Comparison of ENCODE assay signal across 14 cellular contexts in the genomic region with DNA sequence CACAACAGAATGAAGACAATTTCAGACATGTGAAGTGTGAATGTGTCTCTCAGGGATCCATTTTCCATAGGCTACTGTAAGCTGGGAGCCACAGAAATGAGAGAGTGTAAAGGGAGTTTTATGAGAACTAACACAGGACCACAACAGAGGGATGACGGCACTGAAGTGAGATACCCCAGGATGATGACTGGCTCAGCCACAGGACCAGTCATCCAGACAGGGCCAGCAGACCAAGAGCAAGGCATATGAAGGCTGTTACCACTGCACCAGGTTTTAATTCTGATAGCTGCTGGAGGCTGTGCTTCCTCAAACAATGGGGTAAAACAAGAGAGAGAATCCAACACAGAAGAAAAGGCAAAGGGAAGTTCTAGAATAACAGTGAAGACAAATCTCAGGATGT.
A peak's percentile ranks its signal among the peaks of the same experiment; 100 is the strongest.
DNase-seq lines count a peak whose midpoint lies in the region; ATAC-seq and TF ChIP-seq lines count a peak whose summit lies in the region.
"Had no signal": no experiment of that assay in that cellular context is flagged by ENCODE, and none has a peak within 500 bp of the region (broad histone marks: within the 10 kb centered on the region; RNA-seq: fewer than 3 reads in every experiment).

No MANE protein-coding gene starts in this region.

- no peaks in the 10 kb centered on the region for H3K27me3 Mint-ChIP-seq in CD4-positive, alpha-beta T cell
- peaks cover 0 to 6% (median 0%) of the 10 kb centered on the region in 3 donors for H3K27me3 Mint-ChIP-seq in immature natural killer cell (ENCODE audit: low read depth in 3 of 3)

- intact Hi-C loops in CD4-positive, alpha-beta T cell (cut with DNase I, micrococcal nuclease), result no loop called here

- peaks cover 34% of the 10 kb centered on the region for H3K36me3 Mint-ChIP-seq in CD4-positive, alpha-beta T cell (ENCODE audit: low read depth)
- peaks cover 4 to 13% (median 8%) of the 10 kb centered on the region in 3 donors for H3K36me3 Mint-ChIP-seq in immature natural killer cell

- H3K27me3 ChIP-seq in CD4-positive, alpha-beta T cell (ENCODE audit: control insufficient read depth, insufficient read depth, low read length), result no peaks in the 10 kb centered on the region
- H3K27me3 ChIP-seq: brain microvascular endothelial cell, MG63, tibial nerve had no signal

- no peaks in the 10 kb centered on the region for H3K9me3 ChIP-seq in CD4-positive, alpha-beta T cell (ENCODE audit: control insufficient read depth, low read length)
- H3K9me3 ChIP-seq: MG63 had no signal

- POLR2A ChIA-PET in CD4-positive, alpha-beta T cell (lab: Charles Lee), result interaction anchor here (0.8 to 2.6 kb wide), 8 partner anchors 8 to 96 kb away, joined by 3 to 16 read pairs (median 4); a partner anchor contains a TSS

- peak overlapping the region; percentile 66 for H3K27ac Mint-ChIP-seq in CD4-positive, alpha-beta T cell
- H3K27ac Mint-ChIP-seq in immature natural killer cell, result peak overlapping the region in 4 of 6 donors; percentile 5 to 62 (median 44)

- DNase-seq in CD4-positive, alpha-beta T cell, result peak in 2 of 10 experiments; percentile 12 to 31
- peak; percentile 34 for DNase-seq in activated CD4-positive, alpha-beta T cell treated with anti-CD3 and anti-CD28 coated beads, Interleukin-2, amount 50 U/mL, for 1 hour
- DNase-seq in immature natural killer cell, result no peak
- DNase-seq in NCI-H2081 (lab: John Stamatoyannopoulos, UW), result no peak
- no peak for DNase-seq in LoVo (ENCODE audit: low spot score)
- DNase-seq in NCI-H1694 (lab: John Stamatoyannopoulos, UW), result no peak
- DNase-seq in NCI-H2171 treated with DMSO at 0.1 percent for 48 hours (lab: John Stamatoyannopoulos, UW), result no peak
- DNase-seq: brain microvascular endothelial cell, Calu3, islet precursor cell, MG63 had no signal

- no peak for TF ChIP-seq CTCF in CD4-positive, alpha-beta T cell (IDR thresholded peaks at IDR 0.05)

- H3K27ac ChIP-seq in CD4-positive, alpha-beta T cell (ENCODE audit: low read depth, low read length), result peak overlapping the region; percentile 13
- H3K27ac ChIP-seq: brain microvascular endothelial cell, VCaP had no signal

- CTCF ChIA-PET in CD4-positive, alpha-beta T cell (lab: Charles Lee), result interaction anchor here (0.9 to 1.6 kb wide), 3 partner anchors 11 to 93 kb away, joined by 4 to 6 read pairs (median 4); no protein-coding TSS in a partner anchor

- ATAC-seq in CD4-positive, alpha-beta T cell (ENCODE audit: poor library complexity), result peak; percentile 61
- peak; percentile 56 for ATAC-seq in GM21447 (IDR thresholded peaks at IDR 0.05; ENCODE audit: unreplicated experiment)

- peaks cover 78% of the 10 kb centered on the region for H3K4me1 Mint-ChIP-seq in CD4-positive, alpha-beta T cell (ENCODE audit: low read depth)
- H3K4me1 Mint-ChIP-seq in immature natural killer cell, result peaks cover 51 to 66% of the 10 kb centered on the region in 2 donors

- H3K9me3 Mint-ChIP-seq in CD4-positive, alpha-beta T cell, result no peaks in the 10 kb centered on the region
- H3K9me3 Mint-ChIP-seq in immature natural killer cell, result no peaks in the 10 kb centered on the region

- no peak overlapping the region for H3K4me3 Mint-ChIP-seq in CD4-positive, alpha-beta T cell
- no peak overlapping the region for H3K4me3 Mint-ChIP-seq in immature natural killer cell
